Comparison of ENCODE assay signal across 20 cellular contexts in the genomic region with DNA sequence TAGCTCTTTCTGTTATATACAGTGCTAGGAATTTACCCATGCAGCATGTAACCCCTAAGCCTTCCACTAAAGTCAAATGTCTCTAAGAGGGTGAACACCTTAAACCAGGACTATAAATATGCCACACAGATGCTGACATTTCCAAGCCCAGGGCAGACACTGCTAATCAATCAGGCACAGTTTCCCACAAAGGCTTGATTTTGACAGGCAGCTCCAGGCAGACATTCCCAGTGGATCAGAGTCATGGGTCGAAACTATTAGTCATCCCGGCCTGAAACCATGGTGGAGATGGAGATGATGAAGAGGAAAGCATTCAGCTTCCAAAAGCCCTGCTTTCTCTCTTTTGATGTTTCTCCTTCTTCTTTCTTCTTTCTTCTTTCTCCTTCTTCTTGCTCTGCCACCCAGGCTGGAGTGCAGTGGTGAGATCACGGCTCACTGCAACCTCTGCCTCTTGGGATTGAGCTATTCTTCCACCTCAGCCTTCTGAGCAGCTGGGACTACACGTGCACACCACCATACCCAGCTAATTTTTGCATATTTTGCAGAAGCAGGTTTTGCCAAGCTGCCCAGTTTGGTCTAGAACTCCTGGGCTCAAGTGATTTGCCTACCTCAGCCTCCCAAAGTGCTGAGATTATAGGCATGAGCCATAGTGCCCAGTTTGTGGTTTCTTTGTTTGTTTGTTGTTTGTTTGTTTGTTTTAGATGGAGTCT. TPM values are rescaled to one million over a fixed set of nuclear protein-coding genes. Genes with fewer than 3 reads are reported as not detected.
DNase-seq lines count a peak whose midpoint lies in the region; ATAC-seq and TF ChIP-seq lines count a peak whose summit lies in the region.
"Had no signal": no experiment of that assay in that cellular context is flagged by ENCODE, and none has a peak within 500 bp of the region (broad histone marks: within the 10 kb centered on the region; RNA-seq: fewer than 3 reads in every experiment).

No MANE protein-coding gene starts in this region.

- DNase-seq in ELF-1 (ENCODE audit: low read depth, low spot score) (peak; percentile 30), HEK293T (ENCODE audit: extremely low spot score) (no peak), fibroblast of mammary gland (ENCODE audit: low read depth) (peak; percentile 36), renal cortical epithelial cell (ENCODE audit: low read depth) (peak; percentile 11), CD14-positive monocyte (ENCODE audit: low spot score) (no peak), NCI-H748 (lab: John Stamatoyannopoulos, UW; ENCODE audit: unreplicated experiment) (no peak)
- no peak for DNase-seq in activated CD4-positive, alpha-beta T cell treated with anti-CD3 and anti-CD28 coated beads for 36 hours
- DNase-seq: activated CD4-positive, CD25-positive, alpha-beta regulatory T cell treated with anti-CD3 and anti-CD28 coated beads, Interleukin-2, amount 50 U/mL, for 72 hours; activated T-cell treated with anti-CD3 and anti-CD28 coated beads, Interleukin-2, amount 50 U/mL, for 1 hour; CD4-positive, alpha-beta memory T cell; DMS153; NCI-H1436 treated with DMSO at 0.1 percent for 48 hours; stimulated activated CD4-positive, alpha-beta T cell treated with anti-CD3 and anti-CD28 coated beads, Interleukin-12 subunit alpha, Interleukin-12 subunit beta, amount 100 ng/mL, for 4 hours; stimulated activated naive CD4-positive, alpha-beta T cell treated with Interleukin-2 at 50 U/mL for 16 hours; T-cell had no signal

- H3K9me3 Mint-ChIP-seq in CD14-positive monocyte, result no peaks in the 10 kb centered on the region
- H3K9me3 Mint-ChIP-seq in activated CD4-positive, alpha-beta T cell treated with anti-CD3 and anti-CD28 coated beads for 36 hours (ENCODE audit: low read depth), result no peaks in the 10 kb centered on the region
- H3K9me3 Mint-ChIP-seq: CD4-positive, alpha-beta memory T cell; T-cell had no signal

- no peaks in the 10 kb centered on the region for H3K36me3 Mint-ChIP-seq in CD14-positive monocyte
- no peaks in the 10 kb centered on the region for H3K36me3 Mint-ChIP-seq in activated CD4-positive, alpha-beta T cell treated with anti-CD3 and anti-CD28 coated beads for 36 hours (ENCODE audit: low read depth)
- H3K36me3 Mint-ChIP-seq: CD4-positive, alpha-beta memory T cell; T-cell had no signal

- H3K27me3 Mint-ChIP-seq in CD14-positive monocyte (ENCODE audit: low read depth in 3 of 3), result peaks cover 9 to 11% (median 10%) of the 10 kb centered on the region in 3 donors
- H3K27me3 Mint-ChIP-seq in activated CD4-positive, alpha-beta T cell treated with anti-CD3 and anti-CD28 coated beads for 36 hours, result peaks cover 2% of the 10 kb centered on the region

- POLR2A ChIA-PET in HEK293T (lab: Yijun Ruan, JAX), result no interaction called here
- POLR2A ChIA-PET in activated CD4-positive, alpha-beta T cell treated with anti-CD3 and anti-CD28 coated beads for 36 hours (lab: Charles Lee), result no interaction called here

- H3K4me3 Mint-ChIP-seq in CD14-positive monocyte, result no peak overlapping the region
- no peak overlapping the region for H3K4me3 Mint-ChIP-seq in activated CD4-positive, alpha-beta T cell treated with anti-CD3 and anti-CD28 coated beads for 36 hours
- H3K4me3 Mint-ChIP-seq: CD4-positive, alpha-beta memory T cell; T-cell had no signal

- no peak overlapping the region for H3K4me3 ChIP-seq in fibroblast of mammary gland (ENCODE audit: control insufficient read depth, low read depth, low read length)
- H3K4me3 ChIP-seq: cardiac muscle cell, lung had no signal

- CTCF ChIA-PET in HEK293T (lab: Yijun Ruan, JAX), result interaction anchor here (1.3 kb wide), 1 partner anchor 25 kb away, joined by 4 read pairs; no protein-coding TSS in a partner anchor
- CTCF ChIA-PET in activated CD4-positive, alpha-beta T cell treated with anti-CD3 and anti-CD28 coated beads for 36 hours (lab: Charles Lee), result interaction anchor here (0.9 kb wide), 1 partner anchor 27 kb away, joined by 3 read pairs; no protein-coding TSS in a partner anchor

- no peaks in the 10 kb centered on the region for H3K4me1 Mint-ChIP-seq in CD14-positive monocyte
- no peaks in the 10 kb centered on the region for H3K4me1 Mint-ChIP-seq in activated CD4-positive, alpha-beta T cell treated with anti-CD3 and anti-CD28 coated beads for 36 hours

- TF ChIP-seq CTCF in fibroblast of mammary gland (conservative IDR thresholded peaks at IDR 0.05; ENCODE audit: control insufficient read depth, insufficient read depth, low read depth, low read length) (no peak), CD14-positive monocyte (IDR thresholded peaks at IDR 0.05) (no peak)

- ATAC-seq in activated CD4-positive, alpha-beta T cell treated with anti-CD3 and anti-CD28 coated beads for 36 hours, result no peak
- ATAC-seq: Panc1, T-cell had no signal

- no peak overlapping the region for H3K27ac Mint-ChIP-seq in CD14-positive monocyte
- H3K27ac Mint-ChIP-seq in activated CD4-positive, alpha-beta T cell treated with anti-CD3 and anti-CD28 coated beads for 36 hours, result no peak overlapping the region
- H3K27ac Mint-ChIP-seq: CD4-positive, alpha-beta memory T cell; T-cell had no signal

- intact Hi-C loops in CD14-positive monocyte (cut with micrococcal nuclease), result no loop called here
- intact Hi-C loops in activated CD4-positive, alpha-beta T cell treated with anti-CD3 and anti-CD28 coated beads for 36 hours (cut with DNase I, micrococcal nuclease), result no loop called here

TF ChIP-seq in HEK293T, 16 proteins besides CTCF, POLR2A, EP300 and RAD21:
- TF ChIP-seq, protein P1, sequence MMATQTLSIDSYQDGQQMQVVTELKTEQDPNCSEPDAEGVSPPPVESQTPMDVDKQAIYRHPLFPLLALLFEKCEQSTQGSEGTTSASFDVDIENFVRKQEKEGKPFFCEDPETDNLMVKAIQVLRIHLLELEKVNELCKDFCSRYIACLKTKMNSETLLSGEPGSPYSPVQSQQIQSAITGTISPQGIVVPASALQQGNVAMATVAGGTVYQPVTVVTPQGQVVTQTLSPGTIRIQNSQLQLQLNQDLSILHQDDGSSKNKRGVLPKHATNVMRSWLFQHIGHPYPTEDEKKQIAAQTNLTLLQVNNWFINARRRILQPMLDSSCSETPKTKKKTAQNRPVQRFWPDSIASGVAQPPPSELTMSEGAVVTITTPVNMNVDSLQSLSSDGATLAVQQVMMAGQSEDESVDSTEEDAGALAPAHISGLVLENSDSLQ (IDR thresholded peaks at IDR 0.05), result 0 out of 2 replicates have a peak, but pooled peaks have one; percentile 6
- TF ChIP-seq TARDBP (IDR thresholded peaks at IDR 0.05), result no peak

RNA-seq across cellular contexts. Expression of gene SORCS2, which starts 21.0 kb away (rescaled TPM):
- 1.0 and 11.0 TPM in 2 replicates for total RNA-seq in renal cortical epithelial cell
- under 1 TPM in 1 of 2 donors, not detected in 1; 0.46 TPM for polyA plus RNA-seq in CD14-positive monocyte
- under 1 TPM in 1 of 2 experiments, not detected in 1; 0.04 TPM for total RNA-seq in activated CD4-positive, alpha-beta T cell treated with anti-CD3 and anti-CD28 coated beads for 36 hours
- total RNA-seq: CD4-positive, alpha-beta memory T cell; G401; NCI-H460 had no signal
- polyA plus RNA-seq: CD4-positive, alpha-beta memory T cell had no signal

Comparison
In these comparisons a context has a peak if more than half of its experiments do, and no peak if none do; other contexts are left out.
1. DNase-seq: peak in ELF-1 (single experiment), fibroblast of mammary gland (single experiment) and renal cortical epithelial cell (single experiment); none in HEK293T (single experiment), CD14-positive monocyte (single experiment), activated CD4-positive, alpha-beta T cell treated with anti-CD3 and anti-CD28 coated beads for 36 hours (single experiment) and NCI-H748 (single experiment).